18 cellular contexts compared by ENCODE assay signal in genomic region chr14:52998376-52999010, GRCh38. TPM values are rescaled to one million over a fixed set of nuclear protein-coding genes. Genes with fewer than 3 reads are reported as not detected.
DNase-seq lines count a peak whose midpoint lies in the region; ATAC-seq and TF ChIP-seq lines count a peak whose summit lies in the region.
"Had no signal": no experiment of that assay in that cellular context is flagged by ENCODE, and none has a peak within 500 bp of the region (broad histone marks: within the 10 kb centered on the region; RNA-seq: fewer than 3 reads in every experiment).

No MANE protein-coding gene starts in this region.

- H3K4me3 ChIP-seq in MG63 (no peak overlapping the region), osteoblast (ENCODE audit: insufficient read depth, low read length) (no peak overlapping the region), uterus (no peak overlapping the region)
- H3K4me3 ChIP-seq: gastrocnemius medialis, mucosa of descending colon, psoas muscle, SK-N-MC had no signal

- H3K9me3 ChIP-seq in MG63 (no peaks in the 10 kb centered on the region), osteoblast (ENCODE audit: low read depth, low read length) (no peaks in the 10 kb centered on the region), uterus (no peaks in the 10 kb centered on the region)
- H3K9me3 ChIP-seq: gastrocnemius medialis, mucosa of descending colon, psoas muscle had no signal

- no peak for ATAC-seq in HG03039 (IDR thresholded peaks at IDR 0.05; ENCODE audit: unreplicated experiment)
- ATAC-seq in HG02840 (IDR thresholded peaks at IDR 0.05; ENCODE audit: low FRiP score, unreplicated experiment) = no peak
- no peak for ATAC-seq in HG02759 (IDR thresholded peaks at IDR 0.05; ENCODE audit: unreplicated experiment)
- ATAC-seq: gastrocnemius medialis, mucosa of descending colon, psoas muscle had no signal

- TF ChIP-seq CTCF in osteoblast (IDR thresholded peaks at IDR 0.05; ENCODE audit: extremely low read depth, low read depth, low read length) (no peak), uterus (IDR thresholded peaks at IDR 0.05) (no peak)

- H3K27me3 ChIP-seq in MG63 (no peaks in the 10 kb centered on the region), osteoblast (ENCODE audit: insufficient read depth, low read length) (no peaks in the 10 kb centered on the region), uterus (no peaks in the 10 kb centered on the region)
- H3K27me3 ChIP-seq: gastrocnemius medialis had no signal

- H3K27ac ChIP-seq in osteoblast (ENCODE audit: low read depth, low read length) (peak overlapping the region; percentile 29), uterus (no peak overlapping the region)
- H3K27ac ChIP-seq: gastrocnemius medialis, psoas muscle, SK-N-MC had no signal

- no peak for TF ChIP-seq POLR2A in uterus (IDR thresholded peaks at IDR 0.05)

- intact Hi-C loops in uterus (cut with DNase I; ENCODE audit: low total_unique reads) = no loop called here

- no peaks in the 10 kb centered on the region for H3K79me2 ChIP-seq in osteoblast (ENCODE audit: insufficient read depth, low read length)

- no peaks in the 10 kb centered on the region for H4K20me1 ChIP-seq in osteoblast (ENCODE audit: insufficient read depth, low read length)

- H2AFZ ChIP-seq in osteoblast (ENCODE audit: low read length) = no peak overlapping the region

- H3K4me1 ChIP-seq in osteoblast (ENCODE audit: insufficient read depth, low read length) (peaks cover 10% of the 10 kb centered on the region), uterus (no peaks in the 10 kb centered on the region)
- H3K4me1 ChIP-seq: gastrocnemius medialis, psoas muscle had no signal

- H3K36me3 ChIP-seq in MG63 (no peaks in the 10 kb centered on the region), osteoblast (ENCODE audit: insufficient read depth, low read length) (no peaks in the 10 kb centered on the region), uterus (no peaks in the 10 kb centered on the region)
- H3K36me3 ChIP-seq: gastrocnemius medialis had no signal

- H3K4me2 ChIP-seq in osteoblast (ENCODE audit: insufficient read depth, low read length) = peak overlapping the region; percentile 56

- DNase-seq in AG08395 (ENCODE audit: low spot score) (peak; percentile 78), MG63 (peak; percentile 25), fibroblast of gingiva (ENCODE audit: low read depth) (peak; percentile 90), osteoblast (ENCODE audit: insufficient read length, low spot score, missing footprints) (peak; percentile 75), uterus (no peak)
- DNase-seq: activated naive CD8-positive, alpha-beta T cell treated with anti-CD3 and anti-CD28 coated beads, Interleukin-2, amount 10 ng/mL, durations not matched to agents 7 days and 5 days; activated T-cell treated with anti-CD3 and anti-CD28 coated beads, Interleukin-2, amount 50 U/mL, for 24 hours; gastrocnemius medialis; immature natural killer cell; KG1; mucosa of descending colon; NCI-H1436; psoas muscle; stimulated activated CD4-positive, alpha-beta T cell treated with anti-CD3 and anti-CD28 coated beads, Interleukin-4, amount 100 ng/mL, for 24 hours had no signal

RNA-seq across cellular contexts. Expression of gene FERMT2, which starts 47.6 kb away (rescaled TPM):
- 67.7 and 87.8 TPM in 2 replicates for total RNA-seq in MG63 (2014; rRNA removed; shearing (Covaris generic); ENCODE audit: low replicate concordance)
- total RNA-seq in osteoblast = 220 and 280 TPM in 2 replicates
- total RNA-seq in uterus = 100 to 1,000 TPM in 3 of 4 donors, 10 to 100 TPM in 1; 98.2 to 201 (median 180) TPM

Comparison
In these comparisons a context has a peak if more than half of its experiments do, and no peak if none do; other contexts are left out.
1. DNase-seq: peak in AG08395 (single experiment), MG63 (single experiment), fibroblast of gingiva (single experiment) and osteoblast (single experiment); none in uterus (0 of 2).